Comparison of ENCODE assay signal across 22 cellular contexts in genomic region chr3:156014456-156014855, GRCh38.
"Had no signal": no experiment of that assay in that cellular context is flagged by ENCODE, and none has a peak within 500 bp of the region (broad histone marks: within the 10 kb centered on the region; RNA-seq: fewer than 3 reads in every experiment).

No MANE protein-coding gene starts in this region.

- DNase-seq: effector CD8-positive, alpha-beta T cell; endodermal cell; hypothalamus; immature natural killer cell; islet precursor cell; kidney glomerular epithelial cell; left ventricle myocardium superior; lower lobe of right lung; naive thymus-derived CD8-positive, alpha-beta T cell; nephron progenitor cell; nucleus accumbens; sigmoid colon; stimulated activated CD4-positive, alpha-beta T cell treated with anti-CD3 and anti-CD28 coated beads, Interleukin-2, amount 100 ng/mL, for 24 hours; stimulated activated CD4-positive, alpha-beta T cell treated with anti-CD3 and anti-CD28 coated beads, Interleukin-4, amount 100 ng/mL, for 24 hours; stimulated activated naive CD8-positive, alpha-beta T cell treated with anti-CD3 and anti-CD28 coated beads, Interleukin-15, Interleukin-2, amounts not matched to agents 100 U/mL and 50 U/mL, for 24 hours; substantia nigra; testis; tibial artery had no signal

- ATAC-seq: esophagus mucosa; left ventricle myocardium superior; lower lobe of right lung; naive thymus-derived CD8-positive, alpha-beta T cell; stimulated activated effector memory CD8-positive, alpha-beta T cell treated with anti-CD3 and anti-CD28 coated beads, Interleukin-12 subunit alpha, Interleukin-12 subunit beta, amount 100 ng/mL, for 72 hours; stimulated activated naive CD8-positive, alpha-beta T cell treated with anti-CD3 and anti-CD28 coated beads, Interleukin-15, Interleukin-2, amounts not matched to agents 100 U/mL and 50 U/mL, for 24 hours had no signal

- H3K4me3 ChIP-seq: lower lobe of right lung, prostate gland, right atrium auricular region, sigmoid colon, testis, tibial artery had no signal
